ENCODE assay signal across 13 cellular contexts in genomic region chr17:37176683-37177082, GRCh38.
A peak's percentile ranks its signal among the peaks of the same experiment; 100 is the strongest.
DNase-seq lines count a peak whose midpoint lies in the region; ATAC-seq and TF ChIP-seq lines count a peak whose summit lies in the region.
"Had no signal": no experiment of that assay in that cellular context is flagged by ENCODE, and none has a peak within 500 bp of the region (broad histone marks: within the 10 kb centered on the region; RNA-seq: fewer than 3 reads in every experiment).

No MANE protein-coding gene starts in this region.

- peaks cover 0 to 63% (median 8%) of the 10 kb centered on the region in 9 donors for H3K36me3 ChIP-seq in heart right ventricle

- DNase-seq in Ammon's horn (ENCODE audit: low spot score) (peak; percentile 14), M059J (ENCODE audit: low read depth) (peak; percentile 9), choroid plexus epithelial cell (ENCODE audit: low read depth) (peak; percentile 44), kidney glomerular epithelial cell (lab: John Stamatoyannopoulos, UW) (peak; percentile 91), DMS 273 treated with DMSO at 0.1 percent for 48 hours (lab: John Stamatoyannopoulos, UW) (no peak), heart right ventricle (no peak), cerebellar cortex (ENCODE audit: low spot score) (no peak)
- no peak for DNase-seq in stimulated activated CD4-positive, alpha-beta T cell treated with anti-CD3 and anti-CD28 coated beads, Interleukin-4, amount 100 ng/mL, for 4 hours
- DNase-seq: effector memory CD4-positive, alpha-beta T cell; NCI-H510A treated with DMSO at 0.1 percent for 48 hours; stimulated activated CD4-positive, alpha-beta T cell treated with anti-CD3 and anti-CD28 coated beads, Interleukin-4, amount 100 ng/mL, for 1 hour; stimulated activated naive CD8-positive, alpha-beta T cell treated with anti-CD3 and anti-CD28 coated beads, Interleukin-15, Interleukin-2, amounts not matched to agents 100 U/mL and 50 U/mL, for 24 hours had no signal

- no peak for TF ChIP-seq CTCF in choroid plexus epithelial cell (conservative IDR thresholded peaks at IDR 0.05; ENCODE audit: low read depth, low read length)
- TF ChIP-seq CTCF in heart right ventricle (IDR thresholded peaks at IDR 0.05), result no peak

- H3K27me3 ChIP-seq in heart right ventricle, result no peaks in the 10 kb centered on the region

- no peak overlapping the region for H3K27ac ChIP-seq in heart right ventricle

- H3K9me3 ChIP-seq in heart right ventricle, result no peaks in the 10 kb centered on the region

- no peak for ATAC-seq in heart right ventricle
- ATAC-seq: activated naive CD4-positive, alpha-beta T cell treated with anti-CD3 and anti-CD28 coated beads, Interleukin-2, amount 50 U/mL, for 72 hours; stimulated activated naive CD8-positive, alpha-beta T cell treated with anti-CD3 and anti-CD28 coated beads, Interleukin-15, Interleukin-2, amounts not matched to agents 100 U/mL and 50 U/mL, for 24 hours had no signal

- intact Hi-C loops in heart right ventricle (cut with DNase I), result no loop called here

- no peaks in the 10 kb centered on the region for H3K4me1 ChIP-seq in heart right ventricle

- no peak overlapping the region for H3K4me3 ChIP-seq in choroid plexus epithelial cell (ENCODE audit: low read depth, low read length)
- H3K4me3 ChIP-seq in heart right ventricle, result no peak overlapping the region

Comparison
In these comparisons a context has a peak if more than half of its experiments do, and no peak if none do; other contexts are left out.
1. DNase-seq: peak in Ammon's horn (single experiment), M059J (single experiment), choroid plexus epithelial cell (single experiment) and kidney glomerular epithelial cell (single experiment); none in stimulated activated CD4-positive, alpha-beta T cell treated with anti-CD3 and anti-CD28 coated beads, Interleukin-4, amount 100 ng/mL, for 4 hours (0 of 2), DMS 273 treated with DMSO at 0.1 percent for 48 hours (single experiment), heart right ventricle (0 of 2) and cerebellar cortex (single experiment).